ENCODE assay signal across 14 cellular contexts in the genomic region with DNA sequence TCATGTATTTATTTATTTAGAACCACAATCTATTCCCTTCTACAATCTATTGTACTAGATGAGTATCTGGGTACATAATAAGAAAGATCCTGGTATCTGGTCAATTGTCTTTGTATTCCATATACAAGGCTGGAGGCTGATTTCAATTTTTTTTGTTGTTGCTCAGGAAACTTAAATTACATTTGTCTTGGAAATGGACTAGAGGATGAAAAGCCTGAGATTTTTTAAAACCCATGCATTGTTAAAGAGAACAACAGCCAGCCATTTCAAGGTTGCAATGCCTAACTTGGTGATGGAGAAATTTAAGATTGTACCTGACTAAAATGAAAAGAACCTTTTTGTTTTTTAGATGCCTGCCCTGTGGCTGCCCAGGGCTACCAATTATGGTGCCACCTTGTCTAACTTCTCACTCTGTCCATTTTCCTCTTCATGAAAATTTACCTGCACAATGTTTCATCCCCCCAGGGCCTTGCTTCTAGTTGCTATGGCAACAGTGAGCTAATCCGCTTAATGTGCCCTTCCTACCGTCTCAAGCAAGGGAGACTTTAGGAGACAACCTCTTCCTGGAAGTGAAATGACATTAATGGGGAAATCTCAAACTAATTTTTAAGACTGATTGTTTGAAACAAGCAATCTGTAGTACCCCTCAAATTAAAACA.
DNase-seq lines count a peak whose midpoint lies in the region; ATAC-seq and TF ChIP-seq lines count a peak whose summit lies in the region.
"Had no signal": no experiment of that assay in that cellular context is flagged by ENCODE, and none has a peak within 500 bp of the region (broad histone marks: within the 10 kb centered on the region; RNA-seq: fewer than 3 reads in every experiment).

No MANE protein-coding gene starts in this region.

- H3K27me3 ChIP-seq in neural progenitor cell (peaks cover 12% of the 10 kb centered on the region), stomach (peaks cover 0 to under 1% (median 0%) of the 10 kb centered on the region in 3 donors)

- peaks cover 6% of the 10 kb centered on the region for H4K20me1 ChIP-seq in neural progenitor cell (ENCODE audit: low read depth)

- intact Hi-C loops in stomach (cut with DNase I; ENCODE audit: low total_unique reads) = no loop called here

- no peaks in the 10 kb centered on the region for H3K79me2 ChIP-seq in neural progenitor cell (ENCODE audit: low read depth)

- DNase-seq in NCI-H2227 (lab: John Stamatoyannopoulos, UW; ENCODE audit: unreplicated experiment) (peak; percentile 23), NCI-H2227 treated with DMSO at 0.1 percent for 48 hours (lab: John Stamatoyannopoulos, UW) (no peak), NCI-H1930 (lab: John Stamatoyannopoulos, UW) (peak; percentile 29 to 51), neural progenitor cell (ENCODE audit: low spot score) (peak; percentile 75), stomach (no peak)
- DNase-seq in effector memory CD8-positive, alpha-beta T cell = no peak
- DNase-seq in central memory CD4-positive, alpha-beta T cell = no peak
- DNase-seq: Calu3, DMS79 treated with DMSO at 0.1 percent for 48 hours, IMR-90, NCI-H2029 treated with DMSO at 0.1 percent for 48 hours, NCI-H446 had no signal

- no peak overlapping the region for H3K9ac ChIP-seq in neural progenitor cell

- WGBS in stomach, 5 donors = 75 to 85% (median 84%) methylated on average over 2 of the region's 2 CpGs

- peak overlapping the region; percentile 67 for H3K4me2 ChIP-seq in neural progenitor cell

- H3K27ac Mint-ChIP-seq in neural progenitor cell = no peak overlapping the region
- no peak overlapping the region for H3K27ac Mint-ChIP-seq in effector memory CD8-positive, alpha-beta T cell

- no peak overlapping the region for H3K4me3 ChIP-seq in neural progenitor cell
- H3K4me3 ChIP-seq in stomach = no peak overlapping the region

- peak overlapping the region; percentile 51 for H3K27ac ChIP-seq in angular gyrus (ENCODE audit: low read depth, low read length)
- H3K27ac ChIP-seq in neural progenitor cell = no peak overlapping the region
- H3K27ac ChIP-seq in stomach = no peak overlapping the region

- H3K9me3 ChIP-seq in neural progenitor cell (ENCODE audit: low read depth) (no peaks in the 10 kb centered on the region), stomach (no peaks in the 10 kb centered on the region)

- H3K36me3 ChIP-seq in neural progenitor cell = no peaks in the 10 kb centered on the region
- no peaks in the 10 kb centered on the region for H3K36me3 ChIP-seq in stomach

- no peak overlapping the region for H3K4me3 Mint-ChIP-seq in neural progenitor cell
- no peak overlapping the region for H3K4me3 Mint-ChIP-seq in effector memory CD8-positive, alpha-beta T cell

- H3K36me3 Mint-ChIP-seq in neural progenitor cell = no peaks in the 10 kb centered on the region
- no peaks in the 10 kb centered on the region for H3K36me3 Mint-ChIP-seq in effector memory CD8-positive, alpha-beta T cell (ENCODE audit: insufficient read depth)

- peaks cover 35% of the 10 kb centered on the region for H3K4me1 Mint-ChIP-seq in neural progenitor cell
- no peaks in the 10 kb centered on the region for H3K4me1 Mint-ChIP-seq in effector memory CD8-positive, alpha-beta T cell (ENCODE audit: low read depth in 2 of 2)

- TF ChIP-seq POLR2A in stomach (IDR thresholded peaks at IDR 0.05) = no peak

- no peak for TF ChIP-seq CTCF in neural progenitor cell (IDR thresholded peaks at IDR 0.05)
- no peak for TF ChIP-seq CTCF in stomach (IDR thresholded peaks at IDR 0.05)

- H3F3A ChIP-seq in neural progenitor cell (ENCODE audit: low read depth) = peaks cover 12% of the 10 kb centered on the region

- no peak for TF ChIP-seq EP300 in stomach (IDR thresholded peaks at IDR 0.05)

- peaks cover 2% of the 10 kb centered on the region for H3K9me3 Mint-ChIP-seq in neural progenitor cell
- H3K9me3 Mint-ChIP-seq in effector memory CD8-positive, alpha-beta T cell = no peaks in the 10 kb centered on the region

- H3K27me3 Mint-ChIP-seq in neural progenitor cell (ENCODE audit: insufficient read depth, low read depth) = peaks cover 8% of the 10 kb centered on the region
- H3K27me3 Mint-ChIP-seq in effector memory CD8-positive, alpha-beta T cell = peaks cover 0 to 12% of the 10 kb centered on the region in 2 donors

- H2AFZ ChIP-seq in neural progenitor cell (replicated peaks) = no peak overlapping the region

- no peak for ATAC-seq in effector memory CD8-positive, alpha-beta T cell (replicated peaks)
- ATAC-seq: HCT116 had no signal

- H3K4me1 ChIP-seq in neural progenitor cell = peaks cover 36% of the 10 kb centered on the region
- peaks cover 0 to 1% (median 0%) of the 10 kb centered on the region in 4 donors for H3K4me1 ChIP-seq in stomach

Comparison
In these comparisons a context has a peak if more than half of its experiments do, and no peak if none do; other contexts are left out.
1. DNase-seq: peak in NCI-H2227 (single experiment), NCI-H1930 (2 of 2) and neural progenitor cell (single experiment); none in NCI-H2227 treated with DMSO at 0.1 percent for 48 hours (single experiment), effector memory CD8-positive, alpha-beta T cell (0 of 3), stomach (single experiment) and central memory CD4-positive, alpha-beta T cell (single experiment).